In genomic region chr6:33622456-33623431, GRCh38 we compare ENCODE assay signal across 8 cellular contexts. TPM values are rescaled to one million over a fixed set of nuclear protein-coding genes. Genes with fewer than 3 reads are reported as not detected.
DNase-seq lines count a peak whose midpoint lies in the region; ATAC-seq and TF ChIP-seq lines count a peak whose summit lies in the region.

No MANE protein-coding gene starts in this region.

- no peaks in the 10 kb centered on the region for H3K27me3 Mint-ChIP-seq in activated T-cell treated with anti-CD3 and anti-CD28 coated beads, Interleukin-2, amount 50 U/mL, for 24 hours
- H3K27me3 Mint-ChIP-seq in activated T-helper 2 cell treated with anti-CD3 and anti-CD28 coated beads, Interferon-gamma antibody, Interleukin-2, Interleukin-4, amounts not matched to agents 10 μg/mL and 5 μg/mL and 100 μg/mL, durations not matched to agents 14 hours and 24 hours and 36 hours (ENCODE audit: low read depth), result no peaks in the 10 kb centered on the region

- H3K9me3 Mint-ChIP-seq in activated T-cell treated with anti-CD3 and anti-CD28 coated beads, Interleukin-2, amount 50 U/mL, for 24 hours, result no peaks in the 10 kb centered on the region
- no peaks in the 10 kb centered on the region for H3K9me3 Mint-ChIP-seq in activated T-helper 2 cell treated with anti-CD3 and anti-CD28 coated beads, Interferon-gamma antibody, Interleukin-2, Interleukin-4, amounts not matched to agents 10 μg/mL and 5 μg/mL and 100 μg/mL, durations not matched to agents 14 hours and 24 hours and 36 hours

- H3K9me3 ChIP-seq in iPS-18c (ENCODE audit: control insufficient read depth, insufficient read depth, low read length) (no peaks in the 10 kb centered on the region), transverse colon (no peaks in the 10 kb centered on the region)

- no peak for TF ChIP-seq EP300 in transverse colon (IDR thresholded peaks at IDR 0.05; ENCODE audit: low read depth)

- H3K27me3 ChIP-seq in transverse colon, result peaks cover 7% of the 10 kb centered on the region

- in situ Hi-C loops in transverse colon (cut with MboI; ENCODE audit: low pct_ligation_motif_present in 1 of 4, low pct_unique_long_range_greater_than_20kb in 1 of 4, low sequenced_read_pairs in 3 of 4), result no loop called here

- no peaks in the 10 kb centered on the region for H3K36me3 ChIP-seq in transverse colon

- peak overlapping the region; percentile 91 to 98 (median 96) for H3K27ac ChIP-seq in transverse colon

- H3K36me3 Mint-ChIP-seq in activated T-cell treated with anti-CD3 and anti-CD28 coated beads, Interleukin-2, amount 50 U/mL, for 24 hours (ENCODE audit: low read depth), result peaks cover 61% of the 10 kb centered on the region
- H3K36me3 Mint-ChIP-seq in activated T-helper 2 cell treated with anti-CD3 and anti-CD28 coated beads, Interferon-gamma antibody, Interleukin-2, Interleukin-4, amounts not matched to agents 10 μg/mL and 5 μg/mL and 100 μg/mL, durations not matched to agents 14 hours and 24 hours and 36 hours (ENCODE audit: low read depth), result peaks cover 21% of the 10 kb centered on the region

- DNase-seq in activated T-cell treated with anti-CD3 and anti-CD28 coated beads, Interleukin-2, amount 50 U/mL, for 24 hours, result no peak
- DNase-seq in activated T-cell treated with anti-CD3 and anti-CD28 coated beads, Interleukin-2, amount 50 U/mL, for 1 hour, result no peak
- no peak for DNase-seq in activated T-helper 2 cell treated with anti-CD3 and anti-CD28 coated beads, Interferon-gamma antibody, Interleukin-2, Interleukin-4, amounts not matched to agents 10 μg/mL and 5 μg/mL and 100 μg/mL, durations not matched to agents 14 hours and 24 hours and 36 hours (ENCODE audit: low spot score)
- DNase-seq in transverse colon (peak; percentile 59), OCI-M2 (lab: John Stamatoyannopoulos, UW; ENCODE audit: unreplicated experiment) (no peak)
- DNase-seq in activated CD4-positive, alpha-beta T cell treated with anti-CD3 and anti-CD28 coated beads, Interleukin-2, amount 50 U/mL, for 1 hour, result no peak

- intact Hi-C loops in activated T-helper 2 cell treated with anti-CD3 and anti-CD28 coated beads, Interferon-gamma antibody, Interleukin-2, Interleukin-4, amounts not matched to agents 10 μg/mL and 5 μg/mL and 100 μg/mL, durations not matched to agents 14 hours and 24 hours and 36 hours (cut with micrococcal nuclease), result no loop called here
- intact Hi-C loops in transverse colon (cut with DNase I; ENCODE audit: low total_unique reads), result no loop called here

- ATAC-seq in HG03378 (IDR thresholded peaks at IDR 0.05; ENCODE audit: unreplicated experiment), result no peak

- peaks cover 11 to 58% (median 52%) of the 10 kb centered on the region in 4 donors for H3K4me1 ChIP-seq in transverse colon

- no peak for TF ChIP-seq POLR2A in transverse colon (IDR thresholded peaks at IDR 0.05)

- H3K4me1 Mint-ChIP-seq in activated T-cell treated with anti-CD3 and anti-CD28 coated beads, Interleukin-2, amount 50 U/mL, for 24 hours (ENCODE audit: low read depth), result peaks cover 60% of the 10 kb centered on the region
- H3K4me1 Mint-ChIP-seq in activated T-helper 2 cell treated with anti-CD3 and anti-CD28 coated beads, Interferon-gamma antibody, Interleukin-2, Interleukin-4, amounts not matched to agents 10 μg/mL and 5 μg/mL and 100 μg/mL, durations not matched to agents 14 hours and 24 hours and 36 hours (ENCODE audit: low read depth), result peaks cover 31% of the 10 kb centered on the region

- no peak for TF ChIP-seq CTCF in transverse colon (IDR thresholded peaks at IDR 0.05)

- H3K27ac Mint-ChIP-seq in activated T-cell treated with anti-CD3 and anti-CD28 coated beads, Interleukin-2, amount 50 U/mL, for 24 hours, result peak overlapping the region; percentile 86
- no peak overlapping the region for H3K27ac Mint-ChIP-seq in activated T-helper 2 cell treated with anti-CD3 and anti-CD28 coated beads, Interferon-gamma antibody, Interleukin-2, Interleukin-4, amounts not matched to agents 10 μg/mL and 5 μg/mL and 100 μg/mL, durations not matched to agents 14 hours and 24 hours and 36 hours

- H3K4me3 Mint-ChIP-seq in activated T-cell treated with anti-CD3 and anti-CD28 coated beads, Interleukin-2, amount 50 U/mL, for 24 hours, result peak overlapping the region; percentile 93
- H3K4me3 Mint-ChIP-seq in activated T-helper 2 cell treated with anti-CD3 and anti-CD28 coated beads, Interferon-gamma antibody, Interleukin-2, Interleukin-4, amounts not matched to agents 10 μg/mL and 5 μg/mL and 100 μg/mL, durations not matched to agents 14 hours and 24 hours and 36 hours (ENCODE audit: low read depth), result peak overlapping the region; percentile 91

- 33 to 40% methylated on average over 1 to 12 of the region's 12 CpGs for WGBS in transverse colon (ENCODE audit: low coverage in 1 of 2), 2 donors

- H3K4me3 ChIP-seq in iPS-18c (ENCODE audit: insufficient read depth, low read depth, low read length) (peak overlapping the region; percentile 78; the same call in 1 of the 2 replicates), transverse colon (peak overlapping the region in 3 of 4 donors; percentile 64 to 91 (median 72))

RNA-seq across cellular contexts. Expression of gene ITPR3, which starts 1.6 kb away (rescaled TPM):
- 40.7 and 41.7 TPM in 2 replicates for total RNA-seq in activated T-helper 2 cell treated with anti-CD3 and anti-CD28 coated beads, Interferon-gamma antibody, Interleukin-2, Interleukin-4, amounts not matched to agents 10 μg/mL and 5 μg/mL and 100 μg/mL, durations not matched to agents 14 hours and 24 hours and 36 hours
- total RNA-seq in transverse colon, result 100 to 1,000 TPM; 105 to 262 (median 124) TPM

RNA-seq across cellular contexts. Expression of gene BAK1, which starts 42.7 kb away (rescaled TPM):
- 53.2 and 53.4 TPM in 2 replicates for total RNA-seq in activated T-helper 2 cell treated with anti-CD3 and anti-CD28 coated beads, Interferon-gamma antibody, Interleukin-2, Interleukin-4, amounts not matched to agents 10 μg/mL and 5 μg/mL and 100 μg/mL, durations not matched to agents 14 hours and 24 hours and 36 hours
- total RNA-seq in transverse colon, result 100 to 1,000 TPM in 1 of 4 donors, 10 to 100 TPM in 3; 52.2 to 134 (median 59.5) TPM
